Comparison of ENCODE assay signal across 8 cellular contexts in genomic region chr15:43638464-43639204, GRCh38.
DNase-seq lines count a peak whose midpoint lies in the region; ATAC-seq and TF ChIP-seq lines count a peak whose summit lies in the region.
"Not testable (repeated sequence)": the region's sequence is repeated elsewhere in the genome, so short reads cannot be mapped to it uniquely, and the experiment has no call there.

No MANE protein-coding gene starts in this region.

- not testable (repeated sequence) for H3K27ac Mint-ChIP-seq in memory B cell
- peak overlapping the region; percentile 75 for H3K27ac Mint-ChIP-seq in stimulated activated naive CD8-positive, alpha-beta T cell treated with anti-CD3 and anti-CD28 coated beads, Interleukin-15, Interleukin-2, amounts not matched to agents 100 ng/mL and 50 ng/mL, for 24 hours

- ATAC-seq in GM18870 (IDR thresholded peaks at IDR 0.05; ENCODE audit: unreplicated experiment) = peak; percentile 58
- peak; percentile 86 for ATAC-seq in GM21390 (IDR thresholded peaks at IDR 0.05; ENCODE audit: unreplicated experiment)
- ATAC-seq in HG02642 (IDR thresholded peaks at IDR 0.05; ENCODE audit: poor library complexity, unreplicated experiment) = peak; percentile 43
- peak; percentile 61 for ATAC-seq in HG03342 (IDR thresholded peaks at IDR 0.05; ENCODE audit: unreplicated experiment)
- ATAC-seq in memory B cell (ENCODE audit: low read depth) = peak; percentile 81

- DNase-seq in GM06990 (ENCODE audit: extremely low read depth, insufficient read length); memory B cell (ENCODE audit: low spot score in 2 of 2): not testable (repeated sequence)
- DNase-seq in MV-4-11 (lab: John Stamatoyannopoulos, UW) = peak; percentile 27

- H3K4me3 Mint-ChIP-seq in memory B cell = peak overlapping the region; percentile 65
- not testable (repeated sequence) for H3K4me3 Mint-ChIP-seq in stimulated activated naive CD8-positive, alpha-beta T cell treated with anti-CD3 and anti-CD28 coated beads, Interleukin-15, Interleukin-2, amounts not matched to agents 100 ng/mL and 50 ng/mL, for 24 hours

- not testable (repeated sequence) for H3K27me3 ChIP-seq in GM06990 (replicated peaks; ENCODE audit: control insufficient read depth, insufficient read depth, low read length)

- H3K27me3 Mint-ChIP-seq in memory B cell; stimulated activated naive CD8-positive, alpha-beta T cell treated with anti-CD3 and anti-CD28 coated beads, Interleukin-15, Interleukin-2, amounts not matched to agents 100 ng/mL and 50 ng/mL, for 24 hours: not testable (repeated sequence)

- H3K36me3 Mint-ChIP-seq in memory B cell; stimulated activated naive CD8-positive, alpha-beta T cell treated with anti-CD3 and anti-CD28 coated beads, Interleukin-15, Interleukin-2, amounts not matched to agents 100 ng/mL and 50 ng/mL, for 24 hours (ENCODE audit: low read depth): not testable (repeated sequence)

- 0 out of 2 replicates have a peak overlapping the region, but pooled peaks have one; percentile 17 for H3K4me3 ChIP-seq in GM06990 (replicated peaks; ENCODE audit: low read depth, low read length)

- TF ChIP-seq CTCF in GM06990 (IDR thresholded peaks at IDR 0.05; ENCODE audit: insufficient read depth, low read length, poor library complexity, severe bottlenecking) = not testable (repeated sequence)

- H3K9me3 Mint-ChIP-seq in memory B cell; stimulated activated naive CD8-positive, alpha-beta T cell treated with anti-CD3 and anti-CD28 coated beads, Interleukin-15, Interleukin-2, amounts not matched to agents 100 ng/mL and 50 ng/mL, for 24 hours: not testable (repeated sequence)

- H3K36me3 ChIP-seq in GM06990 (ENCODE audit: control insufficient read depth, insufficient read depth, low read length) = not testable (repeated sequence)

- not testable (repeated sequence) for H3K4me1 Mint-ChIP-seq in memory B cell; stimulated activated naive CD8-positive, alpha-beta T cell treated with anti-CD3 and anti-CD28 coated beads, Interleukin-15, Interleukin-2, amounts not matched to agents 100 ng/mL and 50 ng/mL, for 24 hours (ENCODE audit: low read depth)
